In the genomic region with DNA sequence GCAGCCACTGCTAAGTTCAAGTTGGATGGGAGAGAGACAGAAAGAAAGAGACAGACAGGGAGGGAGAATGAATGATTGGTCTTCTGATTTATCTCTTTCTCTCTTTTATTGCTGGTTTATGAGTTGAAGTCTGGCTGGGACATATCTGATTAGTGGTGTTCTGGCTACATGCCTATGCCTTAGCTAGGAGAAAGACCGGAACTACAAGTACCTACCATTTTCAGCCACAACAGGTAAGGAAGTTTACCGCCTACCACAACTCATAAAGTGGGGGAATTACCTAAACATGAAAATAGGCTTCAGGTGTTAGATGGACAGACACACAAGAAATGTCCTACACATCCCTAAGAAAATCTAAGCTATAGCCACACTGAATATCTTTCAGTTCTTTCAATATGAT, we compare ENCODE assay signal across 28 cellular contexts. TPM values are rescaled to one million over a fixed set of nuclear protein-coding genes. Genes with fewer than 3 reads are reported as not detected.
"Had no signal": no experiment of that assay in that cellular context is flagged by ENCODE, and none has a peak within 500 bp of the region (broad histone marks: within the 10 kb centered on the region; RNA-seq: fewer than 3 reads in every experiment).

No MANE protein-coding gene starts in this region.

- H3K4me3 ChIP-seq: left lung, lower lobe of right lung, ovary, skin epidermis, stomach, testis, thyroid gland, transverse colon, upper lobe of right lung had no signal

- H3K9me3 ChIP-seq: lower lobe of right lung, testis, thyroid gland, transverse colon, upper lobe of right lung had no signal

- DNase-seq: hypothalamus; immature natural killer cell; kidney; left colon; left lung; lower lobe of right lung; mammary epithelial cell; mesendoderm; naive thymus-derived CD4-positive, alpha-beta T cell; ovary; retina; right cardiac atrium; stimulated activated CD4-positive, alpha-beta T cell treated with anti-CD3 and anti-CD28 coated beads, Interleukin-12 subunit alpha, Interleukin-12 subunit beta, amount 100 ng/mL, for 4 hours; stimulated activated CD4-positive, alpha-beta T cell treated with anti-CD3 and anti-CD28 coated beads, Interleukin-15, amount 100 ng/mL, for 24 hours; stimulated activated CD4-positive, alpha-beta T cell treated with anti-CD3 and anti-CD28 coated beads, Interleukin-2, amount 100 ng/mL, for 24 hours; stimulated activated CD4-positive, alpha-beta T cell treated with anti-CD3 and anti-CD28 coated beads, Interleukin-4, amount 100 ng/mL, for 1 hour; stimulated activated naive B cell treated with anti-CD40 and anti-IgM and Interleukin-4, amounts not matched to agents 10 μg/mL and 1 μg/mL and 100 μg/mL, for 72 hours; stimulated activated naive CD8-positive, alpha-beta T cell treated with anti-CD3 and anti-CD28 coated beads, Interleukin-15, Interleukin-2, amounts not matched to agents 100 U/mL and 50 U/mL, for 24 hours; stomach; testis; thyroid gland; transverse colon; upper lobe of right lung had no signal

- H3K27me3 Mint-ChIP-seq: naive thymus-derived CD4-positive, alpha-beta T cell; natural killer cell treated with Interleukin-12 subunit alpha and Interleukin-12 subunit beta and Interleukin-15 and Interleukin-18, amount 100 ng/mL, for 72 hours; stimulated activated naive B cell treated with anti-CD40 and anti-IgM and Interleukin-4, amounts not matched to agents 10 μg/mL and 1 μg/mL and 100 μg/mL, for 72 hours had no signal

- H3K4me1 Mint-ChIP-seq: immature natural killer cell; mesothelial cell of epicardium; naive thymus-derived CD4-positive, alpha-beta T cell; stimulated activated naive B cell treated with anti-CD40 and anti-IgM and Interleukin-4, amounts not matched to agents 10 μg/mL and 1 μg/mL and 100 μg/mL, for 72 hours had no signal

- H3K36me3 Mint-ChIP-seq: immature natural killer cell; naive thymus-derived CD4-positive, alpha-beta T cell; natural killer cell treated with Interleukin-12 subunit alpha and Interleukin-12 subunit beta and Interleukin-15 and Interleukin-18, amount 100 ng/mL, for 72 hours; stimulated activated naive B cell treated with anti-CD40 and anti-IgM and Interleukin-4, amounts not matched to agents 10 μg/mL and 1 μg/mL and 100 μg/mL, for 72 hours had no signal

- H3K27ac Mint-ChIP-seq: immature natural killer cell; mesothelial cell of epicardium; naive thymus-derived CD4-positive, alpha-beta T cell; natural killer cell treated with Interleukin-12 subunit alpha and Interleukin-12 subunit beta and Interleukin-15 and Interleukin-18, amount 100 ng/mL, for 72 hours; progenitor cell of endocrine pancreas; stimulated activated naive B cell treated with anti-CD40 and anti-IgM and Interleukin-4, amounts not matched to agents 10 μg/mL and 1 μg/mL and 100 μg/mL, for 72 hours had no signal

- H3K36me3 ChIP-seq: left lung, lower lobe of right lung, ovary, stomach, thyroid gland, transverse colon, upper lobe of right lung had no signal

- H3K4me1 ChIP-seq: left lung, lower lobe of right lung, stomach, testis, thyroid gland, transverse colon, upper lobe of right lung had no signal

- ATAC-seq: left colon; left lung; lower lobe of right lung; naive thymus-derived CD4-positive, alpha-beta T cell; natural killer cell treated with Interleukin-12 subunit alpha and Interleukin-12 subunit beta and Interleukin-15 and Interleukin-18, amount 100 ng/mL, for 72 hours; right cardiac atrium; sciatic nerve; stimulated activated naive B cell treated with anti-CD40 and anti-IgM and Interleukin-4, amounts not matched to agents 10 μg/mL and 1 μg/mL and 100 μg/mL, for 72 hours; stimulated activated naive CD8-positive, alpha-beta T cell treated with anti-CD3 and anti-CD28 coated beads, Interleukin-15, Interleukin-2, amounts not matched to agents 100 U/mL and 50 U/mL, for 24 hours; upper lobe of right lung had no signal

- H3K27ac ChIP-seq: left lung, lower lobe of right lung, ovary, skin epidermis, stomach, testis, thyroid gland, transverse colon, upper lobe of right lung had no signal

- H3K4me3 Mint-ChIP-seq: immature natural killer cell; mesothelial cell of epicardium; naive thymus-derived CD4-positive, alpha-beta T cell; natural killer cell treated with Interleukin-12 subunit alpha and Interleukin-12 subunit beta and Interleukin-15 and Interleukin-18, amount 100 ng/mL, for 72 hours; stimulated activated naive B cell treated with anti-CD40 and anti-IgM and Interleukin-4, amounts not matched to agents 10 μg/mL and 1 μg/mL and 100 μg/mL, for 72 hours had no signal

- H3K27me3 ChIP-seq: left lung, ovary, stomach, testis, thyroid gland, transverse colon, upper lobe of right lung had no signal

RNA-seq across cellular contexts. Expression of a gene that starts 36.6 kb away (rescaled TPM):
- total RNA-seq: naive thymus-derived CD4-positive, alpha-beta T cell; natural killer cell treated with Interleukin-12 subunit alpha and Interleukin-12 subunit beta and Interleukin-15 and Interleukin-18, amount 100 ng/mL, for 72 hours had no signal
- polyA plus RNA-seq: immature natural killer cell; naive thymus-derived CD4-positive, alpha-beta T cell had no signal
